In the genomic region with DNA sequence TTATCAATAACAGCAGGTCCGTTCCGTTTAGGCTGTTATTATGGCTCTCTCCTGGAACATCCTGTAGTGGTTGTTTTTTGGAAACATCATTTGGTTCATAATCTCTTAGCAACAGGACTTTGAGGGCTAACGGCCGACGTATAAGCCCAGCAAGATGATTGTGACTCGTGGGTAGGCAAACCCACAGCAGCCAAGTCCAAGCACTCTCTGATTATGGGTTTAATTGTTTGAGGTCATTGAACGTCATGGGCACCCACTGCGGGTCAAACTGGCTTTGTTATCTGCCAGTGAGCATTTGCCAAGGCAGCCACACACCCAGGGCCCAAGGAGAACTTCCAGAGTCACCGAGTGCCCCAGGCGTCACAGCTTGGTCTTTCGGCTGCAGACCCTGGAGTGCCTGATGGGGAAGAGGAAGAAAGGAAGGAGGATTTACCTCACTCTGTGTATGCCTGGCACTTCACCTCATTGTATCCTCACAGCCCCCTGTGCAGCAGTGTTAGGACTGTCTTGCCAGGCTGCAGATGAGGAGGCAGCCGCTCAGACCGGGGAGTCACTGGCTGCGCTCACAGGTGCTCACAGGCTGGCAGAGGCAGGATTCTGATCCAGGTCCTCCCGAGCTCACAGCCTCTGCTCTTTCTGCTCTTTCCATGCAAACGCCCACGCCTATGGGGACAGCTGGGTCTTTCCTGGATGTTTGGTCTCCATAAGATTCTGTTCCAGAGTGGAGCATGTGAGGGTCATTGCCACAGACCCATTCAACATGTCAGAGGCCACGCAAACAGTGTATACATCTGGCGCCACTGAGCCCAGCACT, we compare ENCODE assay signal across 1 cellular context.
TF ChIP-seq lines count a peak whose summit lies in the region.

No MANE protein-coding gene starts in this region.

TF ChIP-seq in H1, 55 proteins besides CTCF, POLR2A, EP300 and RAD21:
- no peak for TF ChIP-seq KDM1A (IDR thresholded peaks at IDR 0.05; ENCODE audit: borderline replicate concordance, low read length)
- no peak for TF ChIP-seq POU5F1 (IDR thresholded peaks at IDR 0.05; ENCODE audit: low read depth, low read length)
- TF ChIP-seq FOSL1 (IDR thresholded peaks at IDR 0.05; ENCODE audit: insufficient read depth, low read depth, low read length) = no peak
- TF ChIP-seq CBX5 (IDR thresholded peaks at IDR 0.05; ENCODE audit: low read depth, low read length) = no peak
- TF ChIP-seq RFX5 (IDR thresholded peaks at IDR 0.05; ENCODE audit: borderline replicate concordance, low read depth, low read length) = no peak
- TF ChIP-seq, protein P1, sequence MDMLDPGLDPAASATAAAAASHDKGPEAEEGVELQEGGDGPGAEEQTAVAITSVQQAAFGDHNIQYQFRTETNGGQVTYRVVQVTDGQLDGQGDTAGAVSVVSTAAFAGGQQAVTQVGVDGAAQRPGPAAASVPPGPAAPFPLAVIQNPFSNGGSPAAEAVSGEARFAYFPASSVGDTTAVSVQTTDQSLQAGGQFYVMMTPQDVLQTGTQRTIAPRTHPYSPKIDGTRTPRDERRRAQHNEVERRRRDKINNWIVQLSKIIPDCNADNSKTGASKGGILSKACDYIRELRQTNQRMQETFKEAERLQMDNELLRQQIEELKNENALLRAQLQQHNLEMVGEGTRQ (IDR thresholded peaks at IDR 0.05; ENCODE audit: low read length) = no peak
- no peak for TF ChIP-seq NRF1 (IDR thresholded peaks at IDR 0.05; ENCODE audit: low read depth, low read length)
TF ChIP-seq in H1: peak in this region for 0.
